ENCODE assay signal across 8 cellular contexts in the genomic region with DNA sequence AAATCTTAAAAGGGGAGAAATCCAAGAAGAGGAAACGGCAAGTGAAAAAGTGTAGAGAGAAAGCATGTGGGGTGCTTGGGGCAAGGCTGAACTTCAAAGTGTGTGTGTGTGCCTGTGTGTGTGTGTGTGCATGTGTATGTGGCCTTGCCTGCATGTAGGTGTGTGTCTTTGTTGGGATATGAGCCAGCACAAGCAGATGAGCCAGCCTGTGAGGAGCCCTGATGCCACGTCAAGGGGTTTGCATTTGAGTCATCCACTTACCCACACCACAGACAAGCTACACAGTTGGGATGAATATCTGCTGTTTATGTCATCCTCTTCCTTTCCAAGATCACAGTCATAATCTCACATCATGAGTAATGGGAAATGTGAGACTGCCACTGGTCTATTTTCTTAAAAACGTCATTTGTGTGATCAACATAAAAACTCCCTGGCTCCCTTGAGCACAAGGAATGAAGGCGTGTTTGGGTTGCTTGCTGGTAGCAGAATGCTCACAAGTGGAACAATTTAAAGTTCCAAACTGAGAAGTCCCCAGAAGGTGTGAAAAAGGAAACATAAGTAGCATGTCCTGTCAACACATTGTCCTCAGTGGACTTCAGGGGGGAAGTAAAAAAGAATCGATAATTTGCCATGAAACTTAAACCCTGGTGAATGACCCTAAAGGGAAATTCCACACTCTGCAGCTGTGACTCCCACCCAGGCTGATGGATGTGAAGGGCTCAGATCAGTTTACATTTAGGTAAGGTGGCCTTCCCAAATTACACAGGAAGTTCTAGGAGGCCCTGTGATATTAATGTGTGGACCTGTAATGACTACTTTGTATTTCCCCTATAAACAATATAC. TPM values are rescaled to one million over a fixed set of nuclear protein-coding genes. Genes with fewer than 3 reads are reported as not detected.
DNase-seq lines count a peak whose midpoint lies in the region.

No MANE protein-coding gene starts in this region.

- peak overlapping the region; percentile 76 for H4K8ac ChIP-seq in mesenchymal stem cell (ENCODE audit: low read length)

- peak overlapping the region; percentile 77 for H2BK120ac ChIP-seq in mesenchymal stem cell (ENCODE audit: low read depth, low read length)

- peak overlapping the region; percentile 85 to 96 for H2BK12ac ChIP-seq in mesenchymal stem cell (ENCODE audit: low read length in 2 of 2)

- peak overlapping the region; percentile 46 to 87 for H3K4ac ChIP-seq in mesenchymal stem cell (ENCODE audit: low read depth in 1 of 2, low read length in 2 of 2)

- H3K27ac Mint-ChIP-seq in stimulated activated naive CD8-positive, alpha-beta T cell treated with anti-CD3 and anti-CD28 coated beads, Interleukin-15, Interleukin-2, amounts not matched to agents 100 ng/mL and 50 ng/mL, for 24 hours, result peak overlapping the region; percentile 98

- H3K4me1 ChIP-seq in mesenchymal stem cell (ENCODE audit: control insufficient read depth, insufficient read depth, low read depth, low read length) (peaks cover 4% of the 10 kb centered on the region), HAP-1 (no peaks in the 10 kb centered on the region)

- H2AFZ ChIP-seq in mesenchymal stem cell (ENCODE audit: low read depth, low read length), result no peak overlapping the region

- no peak overlapping the region for H2BK15ac ChIP-seq in mesenchymal stem cell (ENCODE audit: low read depth, poor library complexity, severe bottlenecking)

- no peaks in the 10 kb centered on the region for H3K9me3 ChIP-seq in mesenchymal stem cell (ENCODE audit: control insufficient read depth, low read length)
- H3K9me3 ChIP-seq in HAP-1, result no peaks in the 10 kb centered on the region

- H3K27me3 ChIP-seq in mesenchymal stem cell (ENCODE audit: control insufficient read depth in 1 of 2, insufficient read depth in 1 of 2, low read length in 2 of 2), result no peaks in the 10 kb centered on the region
- H3K27me3 ChIP-seq in HAP-1 (ENCODE audit: low read depth), result no peaks in the 10 kb centered on the region

- H3K36me3 ChIP-seq in mesenchymal stem cell (ENCODE audit: control insufficient read depth in 1 of 2, insufficient read depth in 2 of 2, low read depth in 1 of 2, low read length in 2 of 2), result no peaks in the 10 kb centered on the region
- no peaks in the 10 kb centered on the region for H3K36me3 ChIP-seq in HAP-1 (replicated peaks)

- peak overlapping the region; percentile 66 to 74 for H3K18ac ChIP-seq in mesenchymal stem cell (ENCODE audit: low read depth in 1 of 2, low read length in 2 of 2)

- no peak overlapping the region for H3K23ac ChIP-seq in mesenchymal stem cell (ENCODE audit: low read length in 2 of 2)

- no peaks in the 10 kb centered on the region for H3K36me3 Mint-ChIP-seq in stimulated activated naive CD8-positive, alpha-beta T cell treated with anti-CD3 and anti-CD28 coated beads, Interleukin-15, Interleukin-2, amounts not matched to agents 100 ng/mL and 50 ng/mL, for 24 hours (ENCODE audit: low read depth)

- peak overlapping the region; percentile 30 for H3K27ac ChIP-seq in mesenchymal stem cell (ENCODE audit: low read length, poor library complexity, severe bottlenecking)

- H3K4me2 ChIP-seq in mesenchymal stem cell (ENCODE audit: low read length, poor library complexity, severe bottlenecking), result no peak overlapping the region

- peak overlapping the region; percentile 80 for H4K91ac ChIP-seq in mesenchymal stem cell (ENCODE audit: low read length)

- H3K9ac ChIP-seq in mesenchymal stem cell (ENCODE audit: low read length), result peak overlapping the region; percentile 82

- H2BK5ac ChIP-seq in mesenchymal stem cell (ENCODE audit: low read depth, low read length, poor library complexity, severe bottlenecking), result no peak overlapping the region

- 18% methylated on average over 4 of the region's 5 CpGs for WGBS in mesenchymal stem cell

- no peaks in the 10 kb centered on the region for H3K27me3 Mint-ChIP-seq in stimulated activated naive CD8-positive, alpha-beta T cell treated with anti-CD3 and anti-CD28 coated beads, Interleukin-15, Interleukin-2, amounts not matched to agents 100 ng/mL and 50 ng/mL, for 24 hours

- peak overlapping the region in 1 of 2 experiments; percentile 46 for H3K14ac ChIP-seq in mesenchymal stem cell (ENCODE audit: low read length in 2 of 2)

- no peaks in the 10 kb centered on the region for H3K9me3 Mint-ChIP-seq in stimulated activated naive CD8-positive, alpha-beta T cell treated with anti-CD3 and anti-CD28 coated beads, Interleukin-15, Interleukin-2, amounts not matched to agents 100 ng/mL and 50 ng/mL, for 24 hours

- no peaks in the 10 kb centered on the region for H3K79me1 ChIP-seq in mesenchymal stem cell (replicated peaks; ENCODE audit: low read length, poor library complexity, severe bottlenecking)

- peak overlapping the region; percentile 39 for H3K4me3 Mint-ChIP-seq in stimulated activated naive CD8-positive, alpha-beta T cell treated with anti-CD3 and anti-CD28 coated beads, Interleukin-15, Interleukin-2, amounts not matched to agents 100 ng/mL and 50 ng/mL, for 24 hours

- in situ Hi-C loops in HAP-1 (cut with MboI; ENCODE audit: low sequenced_read_pairs), result no loop called here

- no peak overlapping the region for H3K4me3 ChIP-seq in mesenchymal stem cell (ENCODE audit: insufficient read depth in 1 of 2, low read depth in 1 of 2, low read length in 2 of 2)
- no peak overlapping the region for H3K4me3 ChIP-seq in HAP-1

- no peak overlapping the region for H2AK5ac ChIP-seq in mesenchymal stem cell (ENCODE audit: low read length, severe bottlenecking)

- DNase-seq in EL (peak; percentile 99), GOT3 (lab: John Stamatoyannopoulos, UW) (peak; percentile 59), NCI-H226 (peak; percentile 98), mesenchymal stem cell (peak; percentile 100), HAP-1 (ENCODE audit: low spot score in 2 of 2) (no peak), T-helper 9 cell (no peak)
- peak; percentile 66 for DNase-seq in activated naive CD8-positive, alpha-beta T cell treated with anti-CD3 and anti-CD28 coated beads, Interleukin-2, amount 50 U/mL, for 16 hours (ENCODE audit: low read depth, low spot score)

- peaks cover 49% of the 10 kb centered on the region for H3K4me1 Mint-ChIP-seq in stimulated activated naive CD8-positive, alpha-beta T cell treated with anti-CD3 and anti-CD28 coated beads, Interleukin-15, Interleukin-2, amounts not matched to agents 100 ng/mL and 50 ng/mL, for 24 hours (ENCODE audit: low read depth)

RNA-seq across cellular contexts. Expression of gene KCTD19, which starts 14.7 kb away (rescaled TPM):
- 0.12 TPM for polyA plus RNA-seq in mesenchymal stem cell (2013, experiment 1 of 2)
- 0.01 TPM for polyA plus RNA-seq in mesenchymal stem cell (2013, experiment 2 of 2)

RNA-seq across cellular contexts. Expression of gene LRRC36, which starts 14.8 kb away (rescaled TPM):
- 0.08 TPM for polyA plus RNA-seq in mesenchymal stem cell (2013, experiment 1 of 2)
- 0.12 TPM for polyA plus RNA-seq in mesenchymal stem cell (2013, experiment 2 of 2)

RNA-seq across cellular contexts. Expression of gene PLEKHG4, which starts 32.5 kb away (rescaled TPM):
- 6.6 TPM for polyA plus RNA-seq in mesenchymal stem cell (2013, experiment 1 of 2)
- polyA plus RNA-seq in mesenchymal stem cell (2013, experiment 2 of 2), result 6.5 TPM

Comparison
In these comparisons a context has a peak if more than half of its experiments do, and no peak if none do; other contexts are left out.
1. DNase-seq: peak in EL (single experiment), GOT3 (single experiment), NCI-H226 (single experiment), activated naive CD8-positive, alpha-beta T cell treated with anti-CD3 and anti-CD28 coated beads, Interleukin-2, amount 50 U/mL, for 16 hours (single experiment) and mesenchymal stem cell (single experiment); none in HAP-1 (0 of 2) and T-helper 9 cell (single experiment).